Comparison of ENCODE assay signal across 8 cellular contexts in genomic region chr6:53647437-53648094, GRCh38. TPM values are rescaled to one million over a fixed set of nuclear protein-coding genes. Genes with fewer than 3 reads are reported as not detected.
DNase-seq lines count a peak whose midpoint lies in the region; ATAC-seq and TF ChIP-seq lines count a peak whose summit lies in the region.

No MANE protein-coding gene starts in this region.

- no peaks in the 10 kb centered on the region for H3K36me3 ChIP-seq in naive thymus-derived CD4-positive, alpha-beta T cell (ENCODE audit: control insufficient read depth in 2 of 3, insufficient read depth in 3 of 3, low read length in 3 of 3)
- H3K36me3 ChIP-seq in heart right ventricle = peaks cover 0 to 9% (median 0%) of the 10 kb centered on the region in 9 donors

- peaks cover 13 to 20% of the 10 kb centered on the region in 2 donors for H3K4me1 ChIP-seq in naive thymus-derived CD4-positive, alpha-beta T cell (ENCODE audit: control insufficient read depth in 2 of 2, insufficient read depth in 2 of 2, low read length in 2 of 2)
- peaks cover 3 to 70% (median 38%) of the 10 kb centered on the region in 9 donors for H3K4me1 ChIP-seq in heart right ventricle

- WGBS in heart right ventricle, 2 donors = 66 to 72% methylated on average over 5 of the region's 5 CpGs

- CTCF ChIA-PET in naive thymus-derived CD4-positive, alpha-beta T cell (lab: Charles Lee) = interaction anchor here (0.6 to 6.6 kb wide), 3 partner anchors 143 to 162 kb away, joined by 3 to 80 read pairs (median 3); no protein-coding TSS in a partner anchor

- no peak overlapping the region for H3K27ac ChIP-seq in naive thymus-derived CD4-positive, alpha-beta T cell (ENCODE audit: low read depth, low read length)
- H3K27ac ChIP-seq in heart right ventricle = peak overlapping the region in 1 of 10 donors; percentile 67

- no peaks in the 10 kb centered on the region for H3K27me3 Mint-ChIP-seq in T-helper 17 cell
- H3K27me3 Mint-ChIP-seq in naive thymus-derived CD4-positive, alpha-beta T cell = peaks cover 0 to 7% (median 0%) of the 10 kb centered on the region in 5 donors

- no peak for TF ChIP-seq CTCF in heart right ventricle (IDR thresholded peaks at IDR 0.05)

- intact Hi-C loops in naive thymus-derived CD4-positive, alpha-beta T cell (cut with micrococcal nuclease) = loop anchor here (1.0 to 5.0 kb wide), 3 partner anchors 154 to 460 kb away; partner anchors contain the start of gene ELOVL5 (in 1 of the 2)
- intact Hi-C loops in heart right ventricle (cut with DNase I) = loop anchor here in 2 of 10 donors (5.0 kb wide), 3 partner anchors 95 to 150 kb away; no protein-coding TSS in a partner anchor

- peak; percentile 59 for DNase-seq in activated CD8-positive, alpha-beta memory T cell treated with anti-CD3 and anti-CD28 coated beads for 24 hours
- no peak for DNase-seq in activated CD8-positive, alpha-beta memory T cell treated with anti-CD3 and anti-CD28 coated beads, Interleukin-2, amount 50 U/mL, for 48 hours
- DNase-seq in T-helper 17 cell (no peak), NCI-H2196 treated with DMSO at 0.1 percent for 48 hours (lab: John Stamatoyannopoulos, UW; ENCODE audit: unreplicated experiment) (no peak), hippocampal formation (lab: John Stamatoyannopoulos, UW) (no peak), heart right ventricle (no peak)
- peak in 8 of 9 donors; percentile 27 to 61 (median 31) for DNase-seq in naive thymus-derived CD4-positive, alpha-beta T cell

- no peak overlapping the region for H3K4me3 ChIP-seq in naive thymus-derived CD4-positive, alpha-beta T cell (ENCODE audit: low read length)
- H3K4me3 ChIP-seq in heart right ventricle = no peak overlapping the region

- H3K36me3 Mint-ChIP-seq in T-helper 17 cell (ENCODE audit: low read depth) = no peaks in the 10 kb centered on the region
- peaks cover 0 to 10% (median 0%) of the 10 kb centered on the region in 5 donors for H3K36me3 Mint-ChIP-seq in naive thymus-derived CD4-positive, alpha-beta T cell

- H3K4me3 Mint-ChIP-seq in T-helper 17 cell = peak overlapping the region; percentile 71
- H3K4me3 Mint-ChIP-seq in naive thymus-derived CD4-positive, alpha-beta T cell = peak overlapping the region in 9 of 10 donors; percentile 18 to 67 (median 50)

- H3K27me3 ChIP-seq in naive thymus-derived CD4-positive, alpha-beta T cell (ENCODE audit: control insufficient read depth in 2 of 2, insufficient read depth in 2 of 2, low read length in 2 of 2) = no peaks in the 10 kb centered on the region
- peaks cover 0 to 10% (median 4%) of the 10 kb centered on the region in 7 donors for H3K27me3 ChIP-seq in heart right ventricle

- ATAC-seq in HG03135 (IDR thresholded peaks at IDR 0.05; ENCODE audit: unreplicated experiment) (peak; percentile 70), T-helper 17 cell (peak; percentile 24), heart right ventricle (no peak)
- peak; percentile 37 for ATAC-seq in naive thymus-derived CD4-positive, alpha-beta T cell

- H3K9me3 ChIP-seq in T-helper 17 cell (ENCODE audit: control insufficient read depth, low read length, poor library complexity, severe bottlenecking) (no peaks in the 10 kb centered on the region), heart right ventricle (no peaks in the 10 kb centered on the region)
- H3K9me3 ChIP-seq in naive thymus-derived CD4-positive, alpha-beta T cell (ENCODE audit: control insufficient read depth in 2 of 3, low read length in 3 of 3) = no peaks in the 10 kb centered on the region

- H3K9me3 Mint-ChIP-seq in naive thymus-derived CD4-positive, alpha-beta T cell = peaks cover 0 to 1% (median 0%) of the 10 kb centered on the region in 11 donors

- peak overlapping the region; percentile 74 for H3K27ac Mint-ChIP-seq in T-helper 17 cell
- H3K27ac Mint-ChIP-seq in naive thymus-derived CD4-positive, alpha-beta T cell = peak overlapping the region; percentile 3 to 91 (median 65)

- peaks cover 28% of the 10 kb centered on the region for H3K4me1 Mint-ChIP-seq in T-helper 17 cell
- peaks cover 21 to 48% (median 31%) of the 10 kb centered on the region in 7 donors for H3K4me1 Mint-ChIP-seq in naive thymus-derived CD4-positive, alpha-beta T cell

- POLR2A ChIA-PET in naive thymus-derived CD4-positive, alpha-beta T cell (lab: Charles Lee) = interaction anchor here (2.3 kb wide), 1 partner anchor 103 kb away, joined by 6 read pairs; the partner anchor contains the start of gene GCLC

RNA-seq across cellular contexts. Expression of gene KLHL31, which starts 18.0 kb away (rescaled TPM):
- under 1 TPM in 1 of 2 donors, not detected in 1; 0.08 TPM for total RNA-seq in T-helper 17 cell
- under 1 TPM in 4 of 5 experiments, not detected in 1; 0.12 to 0.49 (median 0.15) TPM for total RNA-seq in naive thymus-derived CD4-positive, alpha-beta T cell
- polyA plus RNA-seq in naive thymus-derived CD4-positive, alpha-beta T cell = not detected
- total RNA-seq in heart right ventricle = 100 to 1,000 TPM; 198 to 452 (median 287) TPM
- 100 to 1,000 TPM in 1 of 2 donors, 10 to 100 TPM in 1; 35.1 to 129 TPM for polyA plus RNA-seq in heart right ventricle

Comparison
In these comparisons a context has a peak if more than half of its experiments do, and no peak if none do; other contexts are left out.
1. DNase-seq: peak in activated CD8-positive, alpha-beta memory T cell treated with anti-CD3 and anti-CD28 coated beads for 24 hours (single experiment) and naive thymus-derived CD4-positive, alpha-beta T cell (8 of 9); none in activated CD8-positive, alpha-beta memory T cell treated with anti-CD3 and anti-CD28 coated beads, Interleukin-2, amount 50 U/mL, for 48 hours (single experiment), T-helper 17 cell (0 of 3), NCI-H2196 treated with DMSO at 0.1 percent for 48 hours (single experiment), hippocampal formation (0 of 2) and heart right ventricle (0 of 2).
2. ATAC-seq: peak in HG03135 (single experiment), T-helper 17 cell (single experiment) and naive thymus-derived CD4-positive, alpha-beta T cell (single experiment); none in heart right ventricle (0 of 8).
3. RNA of gene KLHL31, which starts 18.0 kb away (total RNA-seq): 198 to 452 TPM in heart right ventricle; 0.12 to 0.49 TPM in naive thymus-derived CD4-positive, alpha-beta T cell and 0.08 TPM in T-helper 17 cell; every median in the first group is over 100 times any median in the second.